21 cellular contexts compared by ENCODE assay signal in the genomic region with DNA sequence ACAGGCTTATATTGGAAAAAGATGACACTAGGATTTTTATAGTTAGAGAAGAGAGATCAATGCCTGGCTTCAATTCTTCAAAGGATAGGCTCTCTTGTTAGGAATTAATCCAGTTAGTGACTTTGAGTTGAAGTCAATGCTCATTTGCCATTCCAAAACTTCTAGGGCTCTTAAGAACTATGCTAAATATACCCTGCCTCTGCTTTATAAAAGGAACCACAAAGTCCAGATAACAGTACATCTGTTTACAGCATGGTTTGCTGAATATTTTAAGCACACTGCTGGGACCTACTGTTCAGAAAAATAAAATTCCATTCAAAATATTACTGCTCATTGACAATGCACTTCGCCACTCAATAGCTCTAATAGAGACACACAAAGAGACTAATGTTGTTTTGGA.
"Had no signal": no experiment of that assay in that cellular context is flagged by ENCODE, and none has a peak within 500 bp of the region (broad histone marks: within the 10 kb centered on the region; RNA-seq: fewer than 3 reads in every experiment).

No MANE protein-coding gene starts in this region.

- H3K36me3 ChIP-seq: Peyer's patch had no signal

- H3K4me2 ChIP-seq: KMS-11 had no signal

- H3K27ac ChIP-seq: body of pancreas, KMS-11, Peyer's patch, RWPE1 had no signal

- H3K4me1 ChIP-seq: body of pancreas, Peyer's patch had no signal

- H3K27me3 ChIP-seq: body of pancreas, Peyer's patch had no signal

- H3K9ac ChIP-seq: KMS-11 had no signal

- ATAC-seq: activated CD8-positive, alpha-beta memory T cell treated with anti-CD3 and anti-CD28 coated beads, Interleukin-2, amount 10 ng/mL, durations not matched to agents 7 days and 5 days; body of pancreas; WTC11 had no signal

- DNase-seq: activated CD4-positive, alpha-beta T cell treated with anti-CD3 and anti-CD28 coated beads for 1 hour; activated CD4-positive, alpha-beta T cell treated with anti-CD3 and anti-CD28 coated beads, Interleukin-2, amount 10 ng/mL, durations not matched to agents 24 days and 14 days; activated CD4-positive, alpha-beta T cell treated with anti-CD3 and anti-CD28 coated beads, Interleukin-2, amount 50 U/mL, for 48 hours; activated CD8-positive, alpha-beta memory T cell treated with anti-CD3 and anti-CD28 coated beads, Interleukin-2, amount 10 ng/mL, durations not matched to agents 7 days and 5 days; activated effector memory CD4-positive, alpha-beta T cell treated with Interleukin-2 at 50 U/mL for 16 hours; activated naive CD4-positive, alpha-beta T cell; activated T-cell treated with anti-CD3 and anti-CD28 coated beads, Interleukin-2, amount 50 U/mL, for 24 hours; aorta; body of pancreas; MV-4-11; NCI-H1092 treated with DMSO at 0.1 percent for 48 hours; NCI-H1417 treated with DMSO at 0.1 percent for 48 hours; NCI-H1694; NCI-H2029; NCI-H446; NCI-H524; Peyer's patch; SHP77 treated with DMSO at 0.1 percent for 48 hours had no signal

- H3K9me3 ChIP-seq: body of pancreas, Peyer's patch had no signal

- H3K4me3 ChIP-seq: body of pancreas, Peyer's patch had no signal
